10 cellular contexts compared by ENCODE assay signal in the genomic region with DNA sequence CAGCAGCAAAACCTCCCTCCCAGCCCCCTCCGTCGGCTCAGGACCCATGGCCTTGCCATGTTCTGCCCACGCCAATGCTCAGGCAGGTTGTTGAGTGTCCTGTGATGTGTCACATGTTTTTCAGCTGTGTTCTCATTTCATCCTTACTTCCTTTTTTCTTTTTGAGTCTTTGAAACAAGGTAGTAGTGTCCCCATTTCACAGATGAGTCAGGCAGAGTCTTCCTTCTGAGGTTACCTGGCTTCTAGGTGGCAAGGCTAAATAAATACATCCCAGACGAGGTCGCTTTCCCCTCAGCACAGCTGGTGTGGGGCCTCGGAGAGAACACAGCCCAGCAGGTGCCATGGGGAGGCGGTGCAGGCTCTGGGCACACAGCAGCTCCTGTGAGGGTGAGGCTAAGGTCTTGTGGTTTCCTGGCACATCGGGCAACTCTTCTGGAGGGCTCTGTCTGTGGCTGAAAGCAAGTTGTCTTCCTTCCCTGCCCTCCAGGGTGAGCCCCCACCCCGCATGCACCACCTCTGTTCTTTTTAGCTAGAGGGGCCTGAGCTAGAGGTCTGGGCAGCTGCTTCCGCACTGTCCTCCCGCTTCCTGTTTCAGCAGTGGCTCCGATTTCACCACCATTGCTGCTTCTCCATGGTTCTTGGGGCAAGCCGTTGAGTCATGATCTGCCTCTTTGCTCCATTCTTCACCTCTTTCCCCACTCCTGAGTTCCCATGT. TPM values are rescaled to one million over a fixed set of nuclear protein-coding genes. Genes with fewer than 3 reads are reported as not detected.
DNase-seq lines count a peak whose midpoint lies in the region; ATAC-seq and TF ChIP-seq lines count a peak whose summit lies in the region.
"Had no signal": no experiment of that assay in that cellular context is flagged by ENCODE, and none has a peak within 500 bp of the region (broad histone marks: within the 10 kb centered on the region; RNA-seq: fewer than 3 reads in every experiment).

No MANE protein-coding gene starts in this region.

- ATAC-seq in left lung, result peak; percentile 49
- peak; percentile 72 to 78 for ATAC-seq in stimulated activated naive B cell treated with anti-CD40 and anti-IgM and Interleukin-4, amounts not matched to agents 10 μg/mL and 1 μg/mL and 100 μg/mL, for 72 hours (replicated peaks)

- peak in 10 of 14 donors; percentile 15 to 69 (median 51) for DNase-seq in C1 segment of cervical spinal cord (lab: John Stamatoyannopoulos, UW)
- peak; percentile 96 for DNase-seq in Jurkat, Clone E6-1 (ENCODE audit: low read depth, low spot score)
- peak; percentile 78 to 85 for DNase-seq in activated T-cell treated with anti-CD3 and anti-CD28 coated beads, Interleukin-2, amount 50 U/mL, for 48 hours
- peak; percentile 83 to 84 for DNase-seq in left lung
- DNase-seq in stimulated activated naive B cell treated with anti-CD40 and anti-IgM and Interleukin-4, amounts not matched to agents 10 μg/mL and 1 μg/mL and 100 μg/mL, for 72 hours, result no peak
- DNase-seq in mesenteric fat pad (ENCODE audit: low spot score), result no peak
- DNase-seq in DMS53 (lab: John Stamatoyannopoulos, UW), result no peak
- no peak for DNase-seq in MCF 10A (ENCODE audit: unreplicated experiment)

- peaks cover 2 to 92% of the 10 kb centered on the region in 2 donors for H3K36me3 ChIP-seq in left lung

- TF ChIP-seq CTCF in left lung (IDR thresholded peaks at IDR 0.05) (no peak), MCF 10A (IDR thresholded peaks at IDR 0.05; ENCODE audit: unreplicated experiment) (no peak)

- H3K36me3 Mint-ChIP-seq in stimulated activated naive B cell treated with anti-CD40 and anti-IgM and Interleukin-4, amounts not matched to agents 10 μg/mL and 1 μg/mL and 100 μg/mL, for 72 hours, result peaks cover 66 to 67% of the 10 kb centered on the region in 2 donors
- H3K36me3 Mint-ChIP-seq in MCF 10A (ENCODE audit: insufficient read depth, unreplicated experiment), result peaks cover 85% of the 10 kb centered on the region

- peak overlapping the region; percentile 66 to 95 for H3K27ac ChIP-seq in left lung

- no peaks in the 10 kb centered on the region for H3K9me3 ChIP-seq in left lung

- peaks cover 18 to 27% of the 10 kb centered on the region in 2 donors for H3K4me1 Mint-ChIP-seq in stimulated activated naive B cell treated with anti-CD40 and anti-IgM and Interleukin-4, amounts not matched to agents 10 μg/mL and 1 μg/mL and 100 μg/mL, for 72 hours
- peaks cover 9% of the 10 kb centered on the region for H3K4me1 Mint-ChIP-seq in MCF 10A (ENCODE audit: insufficient read depth, unreplicated experiment)

- H3K4me3 Mint-ChIP-seq in stimulated activated naive B cell treated with anti-CD40 and anti-IgM and Interleukin-4, amounts not matched to agents 10 μg/mL and 1 μg/mL and 100 μg/mL, for 72 hours, result peak overlapping the region in 1 of 2 donors; percentile 43
- H3K4me3 Mint-ChIP-seq in MCF 10A (ENCODE audit: unreplicated experiment), result no peak overlapping the region

- POLR2A ChIA-PET in MCF 10A (lab: Yijun Ruan, JAX), result interaction anchor here (0.5 to 1.0 kb wide), 2 partner anchors 9 to 26 kb away, joined by 3 to 5 read pairs; no protein-coding TSS in a partner anchor

- CTCF ChIA-PET in MCF 10A (lab: Yijun Ruan, JAX), result no interaction called here

- H3K4me3 ChIP-seq in Jurkat, Clone E6-1 (ENCODE audit: low read length), result peak overlapping the region; percentile 7; the same call in 1 of the 2 replicates
- no peak overlapping the region for H3K4me3 ChIP-seq in left lung

- H3K27me3 ChIP-seq in left lung, result no peaks in the 10 kb centered on the region

- no peaks in the 10 kb centered on the region for H3K9me3 Mint-ChIP-seq in stimulated activated naive B cell treated with anti-CD40 and anti-IgM and Interleukin-4, amounts not matched to agents 10 μg/mL and 1 μg/mL and 100 μg/mL, for 72 hours
- no peaks in the 10 kb centered on the region for H3K9me3 Mint-ChIP-seq in MCF 10A (ENCODE audit: unreplicated experiment)

- intact Hi-C loops in left lung (cut with DNase I), result no loop called here
- intact Hi-C loops in MCF 10A (cut with micrococcal nuclease), result no loop called here

- peaks cover 0 to 93% of the 10 kb centered on the region in 2 donors for H3K4me1 ChIP-seq in left lung

- H3K27me3 Mint-ChIP-seq in stimulated activated naive B cell treated with anti-CD40 and anti-IgM and Interleukin-4, amounts not matched to agents 10 μg/mL and 1 μg/mL and 100 μg/mL, for 72 hours, result no peaks in the 10 kb centered on the region
- no peaks in the 10 kb centered on the region for H3K27me3 Mint-ChIP-seq in MCF 10A (ENCODE audit: insufficient read depth, unreplicated experiment)

- H3K27ac Mint-ChIP-seq in stimulated activated naive B cell treated with anti-CD40 and anti-IgM and Interleukin-4, amounts not matched to agents 10 μg/mL and 1 μg/mL and 100 μg/mL, for 72 hours, result peak overlapping the region; percentile 94
- H3K27ac Mint-ChIP-seq in MCF 10A (ENCODE audit: low read depth, unreplicated experiment), result no peak overlapping the region

- BruUV-seq in MCF 10A (replicated peaks; lab: Mats Ljungman, UMichigan), result no TSS peak

RNA-seq across cellular contexts. Expression of a gene that starts 15.1 kb away (rescaled TPM):
- 0.85 TPM for polyA plus RNA-seq in Jurkat, Clone E6-1 (2012; ENCODE audit: insufficient read depth, insufficient read length)
- total RNA-seq in left lung, result 10 to 100 TPM; 10.7 to 26.8 TPM
- total RNA-seq in mesenteric fat pad, result 4.5 TPM
- total RNA-seq in MCF 10A (2022), result 0.15 TPM in 1 of 2 replicates, not detected in the other
- total RNA-seq: lung microvascular endothelial cell, SK-MEL-5 had no signal

RNA-seq across cellular contexts. Expression of a gene that starts 26.7 kb away (rescaled TPM):
- 34.3 TPM for polyA plus RNA-seq in Jurkat, Clone E6-1 (2012; ENCODE audit: insufficient read depth, insufficient read length)
- total RNA-seq in left lung (10 to 100 TPM; 15.4 to 19.2 TPM), mesenteric fat pad (18.5 TPM), MCF 10A (2022) (16.3 and 27.2 TPM in 2 replicates)

RNA-seq across cellular contexts. Expression of a gene that starts 42.5 kb away (rescaled TPM):
- polyA plus RNA-seq in Jurkat, Clone E6-1 (2012; ENCODE audit: insufficient read depth, insufficient read length), result 416 TPM
- total RNA-seq in left lung, result 100 to 1,000 TPM; 121 to 163 TPM
- total RNA-seq in mesenteric fat pad, result 145 TPM
- 149 and 161 TPM in 2 replicates for total RNA-seq in MCF 10A (2022)

Comparison
In these comparisons a context has a peak if more than half of its experiments do, and no peak if none do; other contexts are left out.
1. DNase-seq: peak in C1 segment of cervical spinal cord (10 of 14), Jurkat, Clone E6-1 (single experiment), activated T-cell treated with anti-CD3 and anti-CD28 coated beads, Interleukin-2, amount 50 U/mL, for 48 hours (2 of 2) and left lung (2 of 2); none in stimulated activated naive B cell treated with anti-CD40 and anti-IgM and Interleukin-4, amounts not matched to agents 10 μg/mL and 1 μg/mL and 100 μg/mL, for 72 hours (single experiment), mesenteric fat pad (single experiment), DMS53 (single experiment) and MCF 10A (single experiment).